8 cellular contexts compared by ENCODE assay signal in the genomic region with DNA sequence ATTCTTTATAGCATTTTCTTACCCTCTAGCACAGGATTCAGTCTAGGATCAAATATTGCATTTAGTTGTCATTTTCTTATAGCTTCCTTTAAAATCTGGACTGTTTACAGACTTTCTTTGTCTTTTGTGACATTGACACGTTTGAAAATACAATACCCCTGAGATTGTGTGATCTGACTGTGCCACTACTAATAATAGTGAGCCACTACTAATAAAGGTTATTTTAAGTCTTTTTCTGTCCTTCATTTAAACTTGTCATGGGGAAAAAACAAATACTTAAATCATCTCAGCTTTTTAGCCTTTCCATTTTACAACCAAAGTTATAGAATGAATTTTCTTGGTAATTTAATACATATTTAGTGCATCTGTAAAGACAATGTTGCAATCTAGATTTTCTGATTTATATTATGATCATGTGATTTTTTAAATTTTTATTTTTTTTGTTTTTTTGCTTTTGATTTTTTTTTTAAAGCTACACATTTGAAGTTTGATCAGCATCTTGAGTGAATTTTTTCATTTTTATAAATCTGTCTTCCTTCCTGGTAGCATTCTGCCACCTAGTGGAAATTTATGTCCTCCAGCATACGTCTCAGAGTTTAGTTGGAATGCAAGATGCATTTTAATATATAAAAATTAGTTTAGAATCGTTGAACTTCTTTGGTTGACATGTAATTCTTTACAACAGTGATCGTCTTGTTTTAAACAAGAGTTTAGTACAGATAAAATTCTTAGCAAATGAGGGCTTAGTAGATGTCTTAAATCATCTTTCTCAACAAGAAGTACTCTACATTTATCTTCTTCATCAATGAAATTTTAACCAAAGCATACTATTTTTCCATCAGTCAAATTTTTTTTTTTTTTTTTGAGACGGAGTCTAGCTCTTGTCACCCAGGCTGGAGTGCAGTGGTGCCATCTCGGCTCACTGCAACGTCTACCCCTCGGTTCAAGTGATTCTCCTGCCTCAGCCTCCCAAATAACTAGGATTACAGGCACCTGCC.
DNase-seq lines count a peak whose midpoint lies in the region; ATAC-seq and TF ChIP-seq lines count a peak whose summit lies in the region.

No MANE protein-coding gene starts in this region.

- no peak overlapping the region for H3K4me3 Mint-ChIP-seq in T-helper 2 cell treated with Interferon-gamma antibody and Interleukin-4, amounts not matched to agents 5 μg/mL and 100 μg/mL, for 36 hours

- peak; percentile 18 for DNase-seq in stimulated activated CD4-positive, alpha-beta T cell treated with anti-CD3 and anti-CD28 coated beads, Interleukin-4, amount 100 ng/mL, for 24 hours
- no peak for DNase-seq in stimulated activated CD4-positive, alpha-beta T cell treated with anti-CD3 and anti-CD28 coated beads, Interleukin-15, amount 100 ng/mL, for 24 hours
- peak; percentile 33 for DNase-seq in NCI-H1048 (lab: John Stamatoyannopoulos, UW)
- no peak for DNase-seq in T-helper 2 cell treated with Interferon-gamma antibody and Interleukin-4, amounts not matched to agents 5 μg/mL and 100 μg/mL, for 36 hours (ENCODE audit: low spot score)
- peak; percentile 88 for DNase-seq in fibroblast of pulmonary artery (ENCODE audit: low read depth)
- DNase-seq in pons (ENCODE audit: low spot score): peak; percentile 60
- no peak for DNase-seq in activated CD4-positive, CD25-positive, alpha-beta regulatory T cell treated with anti-CD3 and anti-CD28 coated beads, Interleukin-2, amount 50 U/mL, for 72 hours

- H3K4me1 Mint-ChIP-seq in T-helper 2 cell treated with Interferon-gamma antibody and Interleukin-4, amounts not matched to agents 5 μg/mL and 100 μg/mL, for 36 hours (ENCODE audit: low read depth): peaks cover 37% of the 10 kb centered on the region

- TF ChIP-seq CTCF in fibroblast of pulmonary artery (IDR thresholded peaks at IDR 0.05; ENCODE audit: low read length, missing control alignments): peak; percentile 72

- no peaks in the 10 kb centered on the region for H3K27me3 Mint-ChIP-seq in T-helper 2 cell treated with Interferon-gamma antibody and Interleukin-4, amounts not matched to agents 5 μg/mL and 100 μg/mL, for 36 hours (ENCODE audit: low read depth)

- H3K36me3 Mint-ChIP-seq in T-helper 2 cell treated with Interferon-gamma antibody and Interleukin-4, amounts not matched to agents 5 μg/mL and 100 μg/mL, for 36 hours (ENCODE audit: low read depth): peaks cover 36% of the 10 kb centered on the region

- no peak overlapping the region for H3K4me3 ChIP-seq in fibroblast of pulmonary artery (replicated peaks; ENCODE audit: low read depth, low read length)

- H3K27ac Mint-ChIP-seq in T-helper 2 cell treated with Interferon-gamma antibody and Interleukin-4, amounts not matched to agents 5 μg/mL and 100 μg/mL, for 36 hours: peak overlapping the region; percentile 39

- no peaks in the 10 kb centered on the region for H3K9me3 Mint-ChIP-seq in T-helper 2 cell treated with Interferon-gamma antibody and Interleukin-4, amounts not matched to agents 5 μg/mL and 100 μg/mL, for 36 hours

- no peak for ATAC-seq in HG03354 (IDR thresholded peaks at IDR 0.05; ENCODE audit: poor library complexity, severe bottlenecking, unreplicated experiment)

Comparison
In these comparisons a context has a peak if more than half of its experiments do, and no peak if none do; other contexts are left out.
1. DNase-seq: peak in stimulated activated CD4-positive, alpha-beta T cell treated with anti-CD3 and anti-CD28 coated beads, Interleukin-4, amount 100 ng/mL, for 24 hours (single experiment), NCI-H1048 (single experiment), fibroblast of pulmonary artery (single experiment) and pons (single experiment); none in stimulated activated CD4-positive, alpha-beta T cell treated with anti-CD3 and anti-CD28 coated beads, Interleukin-15, amount 100 ng/mL, for 24 hours (single experiment), T-helper 2 cell treated with Interferon-gamma antibody and Interleukin-4, amounts not matched to agents 5 μg/mL and 100 μg/mL, for 36 hours (single experiment) and activated CD4-positive, CD25-positive, alpha-beta regulatory T cell treated with anti-CD3 and anti-CD28 coated beads, Interleukin-2, amount 50 U/mL, for 72 hours (single experiment).